8 cellular contexts compared by ENCODE assay signal in genomic region chr20:47493175-47493953, GRCh38. TPM values are rescaled to one million over a fixed set of nuclear protein-coding genes. Genes with fewer than 3 reads are reported as not detected.
DNase-seq lines count a peak whose midpoint lies in the region; FAIRE-seq and TF ChIP-seq lines count a peak whose summit lies in the region.

No MANE protein-coding gene starts in this region.

- H3K9me3 Mint-ChIP-seq in activated naive CD8-positive, alpha-beta T cell (ENCODE audit: low read depth): no peaks in the 10 kb centered on the region

- H3K36me3 ChIP-seq in right atrium auricular region (no peaks in the 10 kb centered on the region), small intestine (ENCODE audit: control insufficient read depth in 2 of 2, insufficient read depth in 2 of 2, low read length in 2 of 2) (no peaks in the 10 kb centered on the region)

- H3K9me3 ChIP-seq in right atrium auricular region: peaks cover 0 to 4% of the 10 kb centered on the region in 2 donors
- no peaks in the 10 kb centered on the region for H3K9me3 ChIP-seq in small intestine (ENCODE audit: control insufficient read depth, low read depth)

- H3K4me1 Mint-ChIP-seq in activated naive CD8-positive, alpha-beta T cell (ENCODE audit: low read depth): peaks cover 51% of the 10 kb centered on the region

- peak; percentile 71 for DNase-seq in D341Med (ENCODE audit: low spot score)
- peak; percentile 56 for DNase-seq in LHCN-M2 (ENCODE audit: low read depth)
- peak; percentile 91 for DNase-seq in RPMI8226
- peak; percentile 91 for DNase-seq in right atrium auricular region (ENCODE audit: low spot score)
- DNase-seq in small intestine: peak; percentile 89
- no peak for DNase-seq in NCI-H187 (lab: John Stamatoyannopoulos, UW)
- DNase-seq in D721Med (ENCODE audit: insufficient read length, low spot score): no peak

- peak overlapping the region; percentile 52 for H3K4me3 Mint-ChIP-seq in activated naive CD8-positive, alpha-beta T cell

- no peak for FAIRE-seq in small intestine (lab: Jason Lieb, UNC)
- no peak for FAIRE-seq in D721Med (lab: Jason Lieb, UNC)

- TF ChIP-seq CTCF in right atrium auricular region (IDR thresholded peaks at IDR 0.05): no peak
- no peak for TF ChIP-seq CTCF in D721Med (IDR thresholded peaks at IDR 0.05; ENCODE audit: insufficient read depth, missing control alignments)

- peak overlapping the region in 1 of 2 donors; percentile 13 for H3K4me3 ChIP-seq in right atrium auricular region
- no peak overlapping the region for H3K4me3 ChIP-seq in small intestine (ENCODE audit: low read depth in 1 of 2, low read length in 2 of 2)

- 0 to 9% (median 3%) methylated on average over 3 of the region's 3 CpGs for WGBS in small intestine, 3 donors

- H3K4me1 ChIP-seq in right atrium auricular region (peaks cover 0 to 22% of the 10 kb centered on the region in 2 donors), small intestine (ENCODE audit: control insufficient read depth in 2 of 2, insufficient read depth in 1 of 2, low read depth in 1 of 2, low read length in 1 of 2) (no peaks in the 10 kb centered on the region)

- H3K27ac ChIP-seq in right atrium auricular region: peak overlapping the region; percentile 83 to 86
- peak overlapping the region; percentile 34 to 57 for H3K27ac ChIP-seq in small intestine (ENCODE audit: low read depth in 1 of 2, low read length in 1 of 2)

- H3K27ac Mint-ChIP-seq in activated naive CD8-positive, alpha-beta T cell: peak overlapping the region; percentile 88

- no peaks in the 10 kb centered on the region for H3K27me3 ChIP-seq in right atrium auricular region
- H3K27me3 ChIP-seq in small intestine (ENCODE audit: control insufficient read depth in 2 of 2, insufficient read depth in 2 of 2, low read length in 2 of 2): no peaks in the 10 kb centered on the region

- H3K27me3 Mint-ChIP-seq in activated naive CD8-positive, alpha-beta T cell: no peaks in the 10 kb centered on the region

- no peaks in the 10 kb centered on the region for H3K36me3 Mint-ChIP-seq in activated naive CD8-positive, alpha-beta T cell

RNA-seq across cellular contexts. Expression of gene NCOA3, which starts 8.3 kb away (rescaled TPM):
- total RNA-seq in LHCN-M2 (2014; rRNA removed) (16.1 and 17.5 TPM in 2 replicates), right atrium auricular region (10 to 100 TPM; 24.1 to 27.4 TPM)
- 6.5 TPM for polyA plus RNA-seq in LHCN-M2 (2012)
- polyA plus RNA-seq in small intestine: 1 to 10 TPM; 3.4 to 6.4 (median 3.8) TPM

Comparison
In these comparisons a context has a peak if more than half of its experiments do, and no peak if none do; other contexts are left out.
1. DNase-seq: peak in D341Med (single experiment), LHCN-M2 (single experiment), RPMI8226 (single experiment), right atrium auricular region (single experiment) and small intestine (single experiment); none in NCI-H187 (0 of 2) and D721Med (single experiment).